ENCODE assay signal across 10 cellular contexts in the genomic region with DNA sequence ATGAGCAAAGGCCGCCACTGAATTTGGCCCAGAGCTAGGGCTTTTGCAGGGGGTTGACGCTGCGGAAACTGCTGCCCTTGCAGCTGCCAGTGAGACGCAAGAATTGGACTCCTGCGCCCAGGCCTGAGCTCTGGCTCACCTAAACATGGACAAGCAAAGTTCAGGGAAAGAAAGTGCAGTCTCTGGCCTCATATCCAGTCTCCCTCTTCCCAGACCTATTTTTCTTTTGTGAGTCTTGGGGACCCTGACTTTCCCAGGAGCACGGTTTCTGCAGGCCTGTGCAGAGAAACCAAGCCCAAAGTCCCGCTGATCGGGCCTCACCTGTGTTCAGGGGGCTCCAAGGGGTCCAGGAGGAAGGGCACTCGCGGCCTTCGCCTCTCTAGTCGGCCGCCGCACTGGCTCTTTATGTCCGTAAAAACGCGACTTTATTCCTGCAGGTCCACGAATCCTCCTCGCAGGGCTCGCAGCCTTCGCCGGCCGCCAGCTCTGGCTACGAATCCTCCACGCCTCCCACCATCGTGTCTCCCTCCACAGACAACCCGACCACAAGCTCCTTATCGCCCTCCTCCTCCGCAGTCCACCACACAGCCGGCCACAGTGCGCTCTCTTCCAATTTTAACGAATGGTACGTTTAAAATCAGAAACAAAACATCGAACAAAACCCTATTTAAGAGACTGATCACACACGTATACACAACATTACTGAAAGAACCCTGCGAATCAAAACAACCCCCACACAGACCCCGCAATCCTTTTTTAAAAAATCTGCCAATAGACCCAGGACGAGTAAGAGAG. TPM values are rescaled to one million over a fixed set of nuclear protein-coding genes. Genes with fewer than 3 reads are reported as not detected.
DNase-seq lines count a peak whose midpoint lies in the region; ATAC-seq and TF ChIP-seq lines count a peak whose summit lies in the region.
"Had no signal": no experiment of that assay in that cellular context is flagged by ENCODE, and none has a peak within 500 bp of the region (broad histone marks: within the 10 kb centered on the region; RNA-seq: fewer than 3 reads in every experiment).

No MANE protein-coding gene starts in this region.

- peaks cover 52% of the 10 kb centered on the region for H3K27me3 Mint-ChIP-seq in IgD-negative memory B cell
- H3K27me3 Mint-ChIP-seq in naive thymus-derived CD8-positive, alpha-beta T cell = peaks cover 53 to 85% (median 75%) of the 10 kb centered on the region in 5 donors

- DNase-seq in AG09309 (ENCODE audit: low read depth) (no peak), coronary artery (ENCODE audit: low spot score) (no peak), thyroid gland (no peak), middle frontal gyrus (ENCODE audit: extremely low spot score, low spot score) (no peak)
- no peak for DNase-seq in naive thymus-derived CD8-positive, alpha-beta T cell
- DNase-seq: DMS79, hypothalamus had no signal

- no peaks in the 10 kb centered on the region for H3K36me3 Mint-ChIP-seq in IgD-negative memory B cell
- peaks cover 18 to 41% (median 36%) of the 10 kb centered on the region in 3 donors for H3K36me3 Mint-ChIP-seq in naive thymus-derived CD8-positive, alpha-beta T cell

- TF ChIP-seq CTCF in AG09309 (IDR thresholded peaks at IDR 0.05; ENCODE audit: control insufficient read depth, insufficient read depth, low read depth, low read length, missing control alignments) = no peak
- TF ChIP-seq CTCF in coronary artery (IDR thresholded peaks at IDR 0.05) = no peak
- TF ChIP-seq CTCF in thyroid gland (IDR thresholded peaks at IDR 0.05) = no peak

- peaks cover 0 to 8% (median 7%) of the 10 kb centered on the region in 3 donors for H3K4me1 Mint-ChIP-seq in IgD-negative memory B cell
- H3K4me1 Mint-ChIP-seq in naive thymus-derived CD8-positive, alpha-beta T cell = peaks cover 21 to 43% (median 37%) of the 10 kb centered on the region in 4 donors

- TF ChIP-seq POLR2A in thyroid gland (IDR thresholded peaks at IDR 0.05) = no peak

- peak overlapping the region in 2 of 3 donors; percentile 83 to 86 for H3K27ac Mint-ChIP-seq in IgD-negative memory B cell
- peak overlapping the region in 5 of 10 donors; percentile 1 to 86 (median 35) for H3K27ac Mint-ChIP-seq in naive thymus-derived CD8-positive, alpha-beta T cell

- peaks cover 12 to 37% of the 10 kb centered on the region in 2 donors for H3K4me1 ChIP-seq in thyroid gland

- WGBS in thyroid gland, 2 donors = 7 to 15% methylated on average over 36 to 38 of the region's 38 CpGs

- POLR2A ChIA-PET in naive thymus-derived CD8-positive, alpha-beta T cell (lab: Charles Lee) = no interaction called here

- peaks cover 7 to 9% (median 8%) of the 10 kb centered on the region in 3 donors for H3K9me3 Mint-ChIP-seq in IgD-negative memory B cell
- H3K9me3 Mint-ChIP-seq in naive thymus-derived CD8-positive, alpha-beta T cell = peaks cover 10 to 69% (median 31%) of the 10 kb centered on the region in 9 donors

- no peak overlapping the region for H3K27ac ChIP-seq in coronary artery
- no peak overlapping the region for H3K27ac ChIP-seq in thyroid gland

- peaks cover 70% of the 10 kb centered on the region for H3K27me3 ChIP-seq in thyroid gland

- H3K4me3 ChIP-seq in AG09309 (ENCODE audit: control insufficient read depth, low read depth, low read length) = 0 out of 2 replicates have a peak overlapping the region, but pooled peaks have one; percentile 6
- H3K4me3 ChIP-seq in coronary artery = peak overlapping the region; percentile 43
- H3K4me3 ChIP-seq in thyroid gland (replicated peaks in 1 of 3) = peak overlapping the region in 1 of 3 donors; percentile 2

- no peaks in the 10 kb centered on the region for H3K36me3 ChIP-seq in thyroid gland

- H3K9me3 ChIP-seq in thyroid gland = no peaks in the 10 kb centered on the region

- intact Hi-C loops in thyroid gland (cut with DNase I) = no loop called here

- ATAC-seq in naive thymus-derived CD8-positive, alpha-beta T cell = no peak
- ATAC-seq in GM18517 (IDR thresholded peaks at IDR 0.05; ENCODE audit: unreplicated experiment) (no peak), GM21528 (IDR thresholded peaks at IDR 0.05; ENCODE audit: low FRiP score, unreplicated experiment) (no peak)

- peak overlapping the region in 3 of 4 donors; percentile 35 to 86 (median 64) for H3K4me3 Mint-ChIP-seq in IgD-negative memory B cell
- H3K4me3 Mint-ChIP-seq in naive thymus-derived CD8-positive, alpha-beta T cell = peak overlapping the region; percentile 68 to 88 (median 78)

RNA-seq across cellular contexts. Expression of a gene that starts 3.9 kb away (rescaled TPM):
- polyA plus RNA-seq in IgD-negative memory B cell = not detected
- total RNA-seq in naive thymus-derived CD8-positive, alpha-beta T cell = not detected
- polyA plus RNA-seq in naive thymus-derived CD8-positive, alpha-beta T cell = not detected
- not detected for total RNA-seq in thyroid gland

RNA-seq across cellular contexts. Expression of a gene that starts 6.8 kb away (rescaled TPM):
- not detected for polyA plus RNA-seq in IgD-negative memory B cell
- not detected for total RNA-seq in naive thymus-derived CD8-positive, alpha-beta T cell
- polyA plus RNA-seq in naive thymus-derived CD8-positive, alpha-beta T cell = not detected
- not detected for total RNA-seq in thyroid gland
